Comparison of ENCODE assay signal across 19 cellular contexts in the genomic region with DNA sequence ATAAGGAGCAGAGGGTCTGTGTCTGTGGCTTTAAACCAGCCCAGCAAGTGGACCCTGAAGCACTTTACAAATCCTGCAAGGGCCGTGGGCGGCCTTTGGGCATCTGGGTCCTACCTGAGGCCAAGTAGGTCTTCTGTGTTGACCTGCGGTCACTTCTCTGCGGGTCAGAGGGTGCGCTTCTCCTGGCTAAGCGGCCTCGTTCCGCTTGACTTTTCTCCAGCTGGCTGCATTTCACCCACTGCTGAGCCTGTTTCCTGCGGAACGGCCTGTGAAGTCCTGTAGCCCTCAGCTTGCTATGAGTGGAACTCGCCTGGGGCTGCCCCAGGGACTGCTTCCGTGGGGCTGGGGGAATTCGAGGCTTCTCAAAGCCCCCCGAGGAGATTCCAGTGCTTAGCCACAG. TPM values are rescaled to one million over a fixed set of nuclear protein-coding genes. Genes with fewer than 3 reads are reported as not detected.
A peak's percentile ranks its signal among the peaks of the same experiment; 100 is the strongest.
DNase-seq lines count a peak whose midpoint lies in the region; ATAC-seq, FAIRE-seq and TF ChIP-seq lines count a peak whose summit lies in the region.
"Had no signal": no experiment of that assay in that cellular context is flagged by ENCODE, and none has a peak within 500 bp of the region (broad histone marks: within the 10 kb centered on the region; RNA-seq: fewer than 3 reads in every experiment).

No MANE protein-coding gene starts in this region.

- no peaks in the 10 kb centered on the region for H3K9me2 ChIP-seq in DOHH2 (replicated peaks; ENCODE audit: control insufficient read depth, low read length)

- H3K4me2 ChIP-seq in DOHH2 (ENCODE audit: low read length), result peak overlapping the region; percentile 96

- no peak for FAIRE-seq in kidney (lab: Jason Lieb, UNC)
- FAIRE-seq: GM19239 had no signal

- H3F3A ChIP-seq in DOHH2 (ENCODE audit: control insufficient read depth, insufficient read depth), result peaks cover 20% of the 10 kb centered on the region

- no peak overlapping the region for H3K9ac ChIP-seq in kidney (ENCODE audit: low read length in 2 of 2)

- H3K36me3 ChIP-seq in DOHH2 (ENCODE audit: control insufficient read depth, low read length) (peaks cover 56% of the 10 kb centered on the region), kidney (ENCODE audit: control insufficient read depth in 1 of 2, insufficient read depth in 2 of 2, low read length in 2 of 2) (no peaks in the 10 kb centered on the region)
- H3K36me3 ChIP-seq: SJSA1 had no signal

- peak overlapping the region; percentile 60 for H3K27ac ChIP-seq in DOHH2 (ENCODE audit: low read depth, low read length)
- H3K27ac ChIP-seq in kidney (ENCODE audit: low read depth in 2 of 2, low read length in 2 of 2), result no peak overlapping the region
- H3K27ac ChIP-seq: body of pancreas, esophagus squamous epithelium, SJSA1 had no signal

- H3K4me3 ChIP-seq in DOHH2 (ENCODE audit: low read length), result peak overlapping the region; percentile 51
- H3K4me3 ChIP-seq in kidney (ENCODE audit: low read length in 2 of 2), result no peak overlapping the region
- H3K4me3 ChIP-seq: body of pancreas, esophagus squamous epithelium, SJSA1 had no signal

- H3K79me2 ChIP-seq in DOHH2 (ENCODE audit: control insufficient read depth, low read length), result peaks cover 38% of the 10 kb centered on the region

- intact Hi-C loops in kidney (cut with DNase I) (no loop called here), sciatic nerve (cut with DNase I) (no loop called here)

- H3K9me3 ChIP-seq in DOHH2 (ENCODE audit: control insufficient read depth, insufficient read depth, low read length) (no peaks in the 10 kb centered on the region), kidney (ENCODE audit: control insufficient read depth in 1 of 2, low read length in 2 of 2) (no peaks in the 10 kb centered on the region)
- H3K9me3 ChIP-seq: body of pancreas, esophagus squamous epithelium, SJSA1 had no signal

- H3K4me1 ChIP-seq in DOHH2 (ENCODE audit: control insufficient read depth, low read length) (peaks cover 89% of the 10 kb centered on the region), kidney (ENCODE audit: control insufficient read depth in 1 of 2, insufficient read depth in 1 of 2, low read depth in 1 of 2, low read length in 2 of 2) (peaks cover 2% of the 10 kb centered on the region in 2 donors)
- H3K4me1 ChIP-seq: body of pancreas, SJSA1 had no signal

- ATAC-seq in HG03432 (IDR thresholded peaks at IDR 0.05; ENCODE audit: unreplicated experiment) (peak; percentile 61), sciatic nerve (no peak)
- ATAC-seq: body of pancreas; stimulated activated naive CD8-positive, alpha-beta T cell treated with anti-CD3 and anti-CD28 coated beads, Interleukin-15, Interleukin-2, amounts not matched to agents 100 U/mL and 50 U/mL, for 24 hours had no signal

- DNase-seq in kidney (peak; percentile 75), sciatic nerve (ENCODE audit: low spot score) (peak; percentile 41), NCI-H1105 treated with DMSO at 0.1 percent for 48 hours (lab: John Stamatoyannopoulos, UW) (no peak), NCI-H748 treated with DMSO at 0.1 percent for 48 hours (lab: John Stamatoyannopoulos, UW) (no peak), NCI-H1930 (lab: John Stamatoyannopoulos, UW) (no peak), H4 (ENCODE audit: low spot score) (no peak)
- DNase-seq: activated CD4-positive, alpha-beta T cell treated with anti-CD3 and anti-CD28 coated beads, Interleukin-2, amount 10 ng/mL, durations not matched to agents 24 days and 14 days; activated naive CD4-positive, alpha-beta T cell treated with anti-CD3 and anti-CD28 coated beads, Interleukin-2, amount 50 U/mL, for 16 hours; activated T-cell treated with anti-CD3 and anti-CD28 coated beads for 4 hours; Calu3; esophagus squamous epithelium; NCI-H2081; NCI-H524; stimulated activated naive CD8-positive, alpha-beta T cell treated with anti-CD3 and anti-CD28 coated beads, Interleukin-15, Interleukin-2, amounts not matched to agents 100 U/mL and 50 U/mL, for 24 hours had no signal

- H3K27me3 ChIP-seq in DOHH2 (ENCODE audit: control insufficient read depth, low read length), result no peaks in the 10 kb centered on the region
- H3K27me3 ChIP-seq: body of pancreas, esophagus squamous epithelium, SJSA1 had no signal

- no peak for TF ChIP-seq CTCF in DOHH2 (IDR thresholded peaks at IDR 0.05; ENCODE audit: low read depth, low read length, poor library complexity, severe bottlenecking)
- TF ChIP-seq CTCF in kidney (IDR thresholded peaks at IDR 0.05; ENCODE audit: borderline replicate concordance, extremely low read depth, insufficient read depth), result no peak

- no peaks in the 10 kb centered on the region for H4K20me1 ChIP-seq in DOHH2 (ENCODE audit: control insufficient read depth, insufficient read depth, low read depth, low read length)

RNA-seq across cellular contexts. Expression of a gene that starts 43.3 kb away (rescaled TPM):
- total RNA-seq in kidney, result 21.8 TPM
- 3.4 TPM for polyA plus RNA-seq in kidney (ENCODE audit: insufficient read depth, low read depth, low replicate concordance)
- total RNA-seq in sciatic nerve, result 7.4 TPM
- 6.7 and 9.2 TPM in 2 replicates for total RNA-seq in H4 (2014; rRNA removed; shearing (Covaris generic))

Comparison
In these comparisons a context has a peak if more than half of its experiments do, and no peak if none do; other contexts are left out.
1. DNase-seq: peak in kidney (single experiment) and sciatic nerve (single experiment); none in NCI-H1105 treated with DMSO at 0.1 percent for 48 hours (single experiment), NCI-H748 treated with DMSO at 0.1 percent for 48 hours (single experiment), NCI-H1930 (0 of 2) and H4 (single experiment).